ENCODE assay signal across 1 cellular context in genomic region chr14:64724578-64724930, GRCh38.
TF ChIP-seq lines count a peak whose summit lies in the region.

No MANE protein-coding gene starts in this region.

TF ChIP-seq in H1, 55 proteins besides CTCF, POLR2A, EP300 and RAD21:
- no peak for TF ChIP-seq TBP (IDR thresholded peaks at IDR 0.05; ENCODE audit: low read depth, low read length)
- TF ChIP-seq MAFK (IDR thresholded peaks at IDR 0.05; ENCODE audit: low read depth, low read length): no peak
- TF ChIP-seq SRF (IDR thresholded peaks at IDR 0.05; ENCODE audit: low read depth, low read length): no peak
- TF ChIP-seq NANOG (IDR thresholded peaks at IDR 0.05; ENCODE audit: insufficient read depth, low read depth, low read length, poor library complexity, severe bottlenecking): no peak
- TF ChIP-seq GABPA (IDR thresholded peaks at IDR 0.05; ENCODE audit: borderline replicate concordance, insufficient read depth, low read length): no peak
- TF ChIP-seq EZH2 (IDR thresholded peaks at IDR 0.05; ENCODE audit: low read depth, low read length, severe bottlenecking): no peak
- TF ChIP-seq SIX5 (IDR thresholded peaks at IDR 0.05; ENCODE audit: low read depth, low read length): no peak
- TF ChIP-seq TAF7 (optimal IDR thresholded peaks at IDR 0.05; ENCODE audit: borderline replicate concordance, low read depth, low read length): no peak
- TF ChIP-seq BRCA1 (IDR thresholded peaks at IDR 0.05; ENCODE audit: low read depth, low read length): no peak
- TF ChIP-seq ATF3 (IDR thresholded peaks at IDR 0.05; ENCODE audit: insufficient read depth, low read depth, low read length): no peak
- no peak for TF ChIP-seq POLR2AphosphoS5 (IDR thresholded peaks at IDR 0.05; ENCODE audit: low read depth, low read length)
- TF ChIP-seq ZNF274 (IDR thresholded peaks at IDR 0.05; ENCODE audit: borderline replicate concordance, extremely low read depth, low read length): no peak
- no peak for TF ChIP-seq KDM4A (IDR thresholded peaks at IDR 0.05; ENCODE audit: low read depth, low read length, severe bottlenecking)
- TF ChIP-seq POU5F1 (IDR thresholded peaks at IDR 0.05; ENCODE audit: low read depth, low read length): no peak
- TF ChIP-seq CHD1 (IDR thresholded peaks at IDR 0.05; ENCODE audit: low read depth, low read length): no peak
- no peak for TF ChIP-seq EGR1 (IDR thresholded peaks at IDR 0.05; ENCODE audit: borderline replicate concordance, low read depth, low read length)
- no peak for TF ChIP-seq TAF1 (IDR thresholded peaks at IDR 0.05; ENCODE audit: low read depth, low read length)
- no peak for TF ChIP-seq RXRA (IDR thresholded peaks at IDR 0.05; ENCODE audit: insufficient read depth, low read depth, low read length)
